8 cellular contexts compared by ENCODE assay signal in the genomic region with DNA sequence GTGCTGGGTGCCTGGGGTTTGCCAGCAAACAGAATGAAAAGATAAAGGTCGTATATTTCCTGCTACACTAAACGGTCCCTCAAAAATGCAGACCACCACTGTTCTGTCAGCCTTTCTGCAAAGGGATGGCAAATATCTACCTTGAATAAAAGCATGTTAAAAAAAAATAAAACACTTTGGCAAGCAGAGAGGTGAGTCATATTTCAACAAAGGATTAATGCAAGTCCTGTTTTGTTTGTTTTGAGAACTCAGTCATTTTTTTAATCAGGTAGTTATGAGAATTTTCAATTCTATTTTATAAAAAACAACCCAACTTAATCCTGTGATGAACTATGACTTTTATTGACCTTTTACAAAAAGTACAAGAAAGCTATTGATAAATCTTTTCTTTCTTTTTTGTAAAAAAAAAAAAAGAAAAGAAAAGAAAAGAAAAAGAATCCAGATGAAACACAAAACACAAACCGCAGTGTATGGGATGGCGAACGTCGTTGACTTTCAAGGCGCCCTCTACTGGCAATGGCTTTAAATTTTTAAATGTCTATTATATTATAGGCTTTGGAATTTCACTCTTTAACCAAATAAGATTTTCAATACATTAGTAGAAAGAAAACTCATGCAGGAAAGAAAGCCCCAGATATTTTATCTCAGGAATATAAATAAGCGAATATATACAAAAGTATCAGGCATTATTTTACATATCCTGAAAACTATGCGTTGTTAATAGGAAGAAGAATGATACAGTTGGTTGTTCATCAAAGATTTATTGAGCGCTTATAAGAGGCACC.
DNase-seq lines count a peak whose midpoint lies in the region; ATAC-seq and TF ChIP-seq lines count a peak whose summit lies in the region.

No MANE protein-coding gene starts in this region.

- H3K36me3 Mint-ChIP-seq in activated CD4-positive, alpha-beta T cell treated with anti-CD3 and anti-CD28 coated beads for 36 hours (ENCODE audit: low read depth), result no peaks in the 10 kb centered on the region

- H3K4me1 Mint-ChIP-seq in activated CD4-positive, alpha-beta T cell treated with anti-CD3 and anti-CD28 coated beads for 36 hours, result peaks cover 10% of the 10 kb centered on the region

- no peaks in the 10 kb centered on the region for H3K36me3 ChIP-seq in MM.1S (replicated peaks; ENCODE audit: insufficient read depth, low read length)
- H3K36me3 ChIP-seq in esophagus (ENCODE audit: control insufficient read depth in 2 of 2, insufficient read depth in 2 of 2, low read length in 1 of 2), result no peaks in the 10 kb centered on the region
- H3K36me3 ChIP-seq in osteoblast (ENCODE audit: insufficient read depth, low read length), result no peaks in the 10 kb centered on the region

- TF ChIP-seq CTCF in MM.1S (IDR thresholded peaks at IDR 0.05; ENCODE audit: low read length) (peak; percentile 65), osteoblast (IDR thresholded peaks at IDR 0.05; ENCODE audit: extremely low read depth, low read depth, low read length) (peak; percentile 77)

- H3K4me2 ChIP-seq in MM.1S (ENCODE audit: low read depth, low read length), result no peak overlapping the region
- H3K4me2 ChIP-seq in osteoblast (ENCODE audit: insufficient read depth, low read length), result peak overlapping the region; percentile 53

- no peak overlapping the region for H3K9ac ChIP-seq in MM.1S (ENCODE audit: low read length)

- H3K4me1 ChIP-seq in MM.1S (ENCODE audit: low read length), result no peaks in the 10 kb centered on the region
- H3K4me1 ChIP-seq in esophagus (ENCODE audit: control insufficient read depth in 2 of 2, insufficient read depth in 2 of 2, low read length in 1 of 2), result peaks cover 0 to 4% of the 10 kb centered on the region in 2 donors
- H3K4me1 ChIP-seq in osteoblast (ENCODE audit: insufficient read depth, low read length), result peaks cover 22% of the 10 kb centered on the region

- no peaks in the 10 kb centered on the region for H3K9me3 Mint-ChIP-seq in activated CD4-positive, alpha-beta T cell treated with anti-CD3 and anti-CD28 coated beads for 36 hours (ENCODE audit: low read depth)

- POLR2A ChIA-PET in activated CD4-positive, alpha-beta T cell treated with anti-CD3 and anti-CD28 coated beads for 36 hours (lab: Charles Lee), result no interaction called here

- H4K20me1 ChIP-seq in MM.1S (ENCODE audit: insufficient read depth, low read length), result no peaks in the 10 kb centered on the region
- no peaks in the 10 kb centered on the region for H4K20me1 ChIP-seq in osteoblast (ENCODE audit: insufficient read depth, low read length)

- H2AFZ ChIP-seq in MM.1S (ENCODE audit: low read length), result no peak overlapping the region
- no peak overlapping the region for H2AFZ ChIP-seq in osteoblast (ENCODE audit: low read length)

- intact Hi-C loops in activated CD4-positive, alpha-beta T cell treated with anti-CD3 and anti-CD28 coated beads for 36 hours (cut with DNase I, micrococcal nuclease), result loop anchor here (1.0 kb wide), 3 partner anchors 133 to 291 kb away; no protein-coding TSS in a partner anchor

- 32 to 35% methylated on average over 10 of the region's 10 CpGs for WGBS in esophagus, 2 donors

- H3K9me3 ChIP-seq in MM.1S (replicated peaks; ENCODE audit: insufficient read depth, low read length) (no peaks in the 10 kb centered on the region), esophagus (ENCODE audit: control insufficient read depth in 2 of 2, insufficient read depth in 1 of 2, low read depth in 1 of 2, low read length in 1 of 2) (no peaks in the 10 kb centered on the region), osteoblast (ENCODE audit: low read depth, low read length) (no peaks in the 10 kb centered on the region)

- no peaks in the 10 kb centered on the region for H3K27me3 ChIP-seq in MM.1S (replicated peaks; ENCODE audit: insufficient read depth, low read length)
- no peaks in the 10 kb centered on the region for H3K27me3 ChIP-seq in esophagus (ENCODE audit: control insufficient read depth in 1 of 2, insufficient read depth in 2 of 2, low read length in 2 of 2)
- H3K27me3 ChIP-seq in osteoblast (ENCODE audit: insufficient read depth, low read length), result no peaks in the 10 kb centered on the region

- CTCF ChIA-PET in activated CD4-positive, alpha-beta T cell treated with anti-CD3 and anti-CD28 coated beads for 36 hours (lab: Charles Lee), result interaction anchor here (0.5 to 2.0 kb wide), 19 partner anchors 9 to 1427 kb away, joined by 3 to 9 read pairs (median 4); no protein-coding TSS in a partner anchor

- peak; percentile 51 for ATAC-seq in activated CD4-positive, alpha-beta T cell treated with anti-CD3 and anti-CD28 coated beads for 36 hours
- ATAC-seq in GM21381 (IDR thresholded peaks at IDR 0.05; ENCODE audit: unreplicated experiment) (no peak), GM18861 (IDR thresholded peaks at IDR 0.05; ENCODE audit: unreplicated experiment) (no peak)

- no peaks in the 10 kb centered on the region for H3F3A ChIP-seq in MM.1S (ENCODE audit: insufficient read depth, low read length)

- no peak overlapping the region for H3K27ac Mint-ChIP-seq in activated CD4-positive, alpha-beta T cell treated with anti-CD3 and anti-CD28 coated beads for 36 hours

- peak; percentile 0 for DNase-seq in NCI-H345 (lab: John Stamatoyannopoulos, UW)
- no peak for DNase-seq in NCI-H345 treated with DMSO at 0.1 percent for 48 hours (lab: John Stamatoyannopoulos, UW; ENCODE audit: unreplicated experiment)
- peak; percentile 55 for DNase-seq in MM.1S
- peak; percentile 64 for DNase-seq in activated CD4-positive, alpha-beta T cell treated with anti-CD3 and anti-CD28 coated beads for 36 hours
- peak; percentile 50 for DNase-seq in osteoblast (ENCODE audit: insufficient read length, low spot score, missing footprints)

- H3K4me3 Mint-ChIP-seq in activated CD4-positive, alpha-beta T cell treated with anti-CD3 and anti-CD28 coated beads for 36 hours, result no peak overlapping the region

- no peak overlapping the region for H3K4me3 ChIP-seq in MM.1S (ENCODE audit: low read length)
- H3K4me3 ChIP-seq in esophagus (ENCODE audit: low read depth in 1 of 2, low read length in 2 of 2), result peak overlapping the region in 1 of 2 donors; percentile 36
- no peak overlapping the region for H3K4me3 ChIP-seq in osteoblast (ENCODE audit: insufficient read depth, low read length)

- no peaks in the 10 kb centered on the region for H3K9me2 ChIP-seq in MM.1S (replicated peaks; ENCODE audit: insufficient read depth, low read length)

- no peak overlapping the region for H3K27ac ChIP-seq in MM.1S (ENCODE audit: low read length)
- peak overlapping the region; percentile 68 to 69 for H3K27ac ChIP-seq in esophagus (ENCODE audit: low read depth in 2 of 2, low read length in 1 of 2)
- H3K27ac ChIP-seq in osteoblast (ENCODE audit: low read depth, low read length), result no peak overlapping the region

- no peaks in the 10 kb centered on the region for H3K27me3 Mint-ChIP-seq in activated CD4-positive, alpha-beta T cell treated with anti-CD3 and anti-CD28 coated beads for 36 hours

- H3K79me2 ChIP-seq in MM.1S (ENCODE audit: low read length) (no peaks in the 10 kb centered on the region), osteoblast (ENCODE audit: insufficient read depth, low read length) (no peaks in the 10 kb centered on the region)

Comparison
In these comparisons a context has a peak if more than half of its experiments do, and no peak if none do; other contexts are left out.
1. H3K27ac ChIP-seq: peak in esophagus (2 of 2); none in MM.1S (single experiment) and osteoblast (single experiment).